ENCODE assay signal across 1 cellular context in the genomic region with DNA sequence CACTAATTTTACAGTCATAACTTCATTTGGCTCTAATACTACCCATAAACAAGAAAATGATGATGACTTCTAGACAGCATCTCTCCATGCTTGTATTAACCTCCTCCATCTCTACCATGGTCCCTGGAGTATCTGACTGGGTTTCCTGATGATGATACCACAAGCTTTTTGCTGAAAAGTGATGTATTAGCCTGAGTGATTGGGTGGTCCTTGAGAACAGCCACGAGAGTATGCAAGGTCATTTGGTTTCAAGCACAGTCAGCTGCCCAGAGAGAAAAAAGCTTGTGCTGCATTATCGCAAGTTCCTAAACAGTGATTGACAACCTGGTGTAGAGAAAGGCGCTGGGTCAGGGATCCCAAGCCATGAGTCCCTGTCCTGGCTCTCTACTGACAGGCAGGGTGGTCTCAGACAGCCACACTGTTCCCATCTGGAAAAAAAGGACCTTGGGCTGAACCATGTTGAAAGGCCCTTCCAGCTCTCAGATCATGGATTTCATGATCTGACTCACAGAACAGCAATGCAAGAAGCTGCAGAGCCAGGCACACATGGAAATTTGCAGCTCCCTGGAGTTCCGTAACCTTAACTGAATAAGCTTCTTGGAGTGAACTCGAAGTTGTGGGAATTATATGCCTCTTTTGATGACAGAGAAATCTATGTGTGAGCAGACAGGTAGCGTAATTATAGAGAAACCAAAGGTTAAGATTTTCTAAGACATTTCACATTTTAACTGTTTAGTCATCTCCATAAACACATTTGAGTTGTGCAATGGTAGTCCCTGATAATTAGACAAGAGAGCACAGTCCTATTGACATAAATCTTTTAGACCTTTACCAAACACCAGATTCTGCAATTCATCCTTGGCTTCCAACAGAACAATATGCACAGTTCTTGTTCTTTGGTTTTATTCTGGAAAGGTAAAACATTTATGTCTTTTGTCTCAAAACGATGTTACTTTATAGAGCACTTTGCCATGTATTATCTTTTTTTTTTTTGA.
A peak's percentile ranks its signal among the peaks of the same experiment; 100 is the strongest.
TF ChIP-seq lines count a peak whose summit lies in the region.

No MANE protein-coding gene starts in this region.

TF ChIP-seq in HepG2, 621 proteins besides CTCF, POLR2A, EP300 and RAD21:
- TF ChIP-seq CBX5 (CRISPR knock-in tag; IDR thresholded peaks at IDR 0.05; ENCODE audit: borderline replicate concordance), result no peak
- no peak for TF ChIP-seq ZNF703 (CRISPR knock-in tag; IDR thresholded peaks at IDR 0.05; ENCODE audit: borderline replicate concordance)
- no peak for TF ChIP-seq MTF2 (CRISPR knock-in tag; IDR thresholded peaks at IDR 0.05; ENCODE audit: borderline replicate concordance)
- peak; percentile 72; the same call in 1 of the 2 replicates for TF ChIP-seq CEBPB (IDR thresholded peaks at IDR 0.05; ENCODE audit: borderline replicate concordance, low read depth, low read length)
- no peak for TF ChIP-seq ZNF12 (CRISPR knock-in tag; IDR thresholded peaks at IDR 0.05)
- TF ChIP-seq MXD4 (CRISPR knock-in tag; IDR thresholded peaks at IDR 0.05), result no peak
- TF ChIP-seq POLR2AphosphoS5 (IDR thresholded peaks at IDR 0.05; ENCODE audit: low read depth, low read length), result no peak
- TF ChIP-seq ZSCAN25 (CRISPR knock-in tag; IDR thresholded peaks at IDR 0.05), result no peak
- peak; percentile 39 for TF ChIP-seq CEBPG (CRISPR knock-in tag; IDR thresholded peaks at IDR 0.05)
- no peak for TF ChIP-seq SALL1 (CRISPR knock-in tag; IDR thresholded peaks at IDR 0.05)
- 0 out of 4 replicates have a peak, but pooled peaks of 1 of the 2 experiments have one; percentile 1 for TF ChIP-seq MAFK (conservative IDR thresholded peaks at IDR 0.05 in 1 of 2, IDR thresholded peaks at IDR 0.05 in 1 of 2; ENCODE audit: low read length in 2 of 2)
- TF ChIP-seq HNF4A (CRISPR knock-in tag; IDR thresholded peaks at IDR 0.05), result 0 out of 2 replicates have a peak, but pooled peaks have one; percentile 12
- no peak for TF ChIP-seq ATF7 (IDR thresholded peaks at IDR 0.05)
- no peak for TF ChIP-seq ATF7 (CRISPR knock-in tag; IDR thresholded peaks at IDR 0.05)
- TF ChIP-seq FOSL2 (CRISPR knock-in tag; IDR thresholded peaks at IDR 0.05), result peak; percentile 33; the same call in 1 of the 2 replicates
- TF ChIP-seq BRF2 (CRISPR knock-in tag; IDR thresholded peaks at IDR 0.05), result no peak
- no peak for TF ChIP-seq ZNF44 (CRISPR knock-in tag; IDR thresholded peaks at IDR 0.05)
